Comparison of ENCODE assay signal across 1 cellular context in genomic region chr15:55498109-55498938, GRCh38.
TF ChIP-seq lines count a peak whose summit lies in the region.

No MANE protein-coding gene starts in this region.

TF ChIP-seq in H1, 55 proteins besides CTCF, POLR2A, EP300 and RAD21:
- TF ChIP-seq E2F6 (IDR thresholded peaks at IDR 0.05) (peak; percentile 73), MAX (IDR thresholded peaks at IDR 0.05) (peak; percentile 89), KDM4A (IDR thresholded peaks at IDR 0.05; ENCODE audit: low read depth, low read length, severe bottlenecking) (peak; percentile 45), HDAC2 (IDR thresholded peaks at IDR 0.05; ENCODE audit: borderline replicate concordance in 1 of 2, low read depth in 2 of 2, low read length in 2 of 2) (peak; percentile 43 to 96; a peak in 3 of 4 replicates), SAP30 (IDR thresholded peaks at IDR 0.05; ENCODE audit: insufficient read depth, insufficient replicate concordance, low read length) (peak; percentile 93), SIN3A (conservative IDR thresholded peaks at IDR 0.05 in 1 of 2, IDR thresholded peaks at IDR 0.05 in 1 of 2; ENCODE audit: low read depth in 1 of 2, low read length in 2 of 2) (peak; percentile 91 to 99; a peak in 3 of 4 replicates), TBP (IDR thresholded peaks at IDR 0.05; ENCODE audit: low read depth, low read length) (peak; percentile 41; the same call in 1 of the 2 replicates), RBBP5 (IDR thresholded peaks at IDR 0.05; ENCODE audit: borderline replicate concordance, low read depth, low read length) (0 out of 2 replicates have a peak, but pooled peaks have one; percentile 35), GABPA (IDR thresholded peaks at IDR 0.05; ENCODE audit: borderline replicate concordance, insufficient read depth, low read length) (0 out of 2 replicates have a peak, but pooled peaks have one; percentile 43), PHF8 (conservative IDR thresholded peaks at IDR 0.05; ENCODE audit: low read depth, low read length) (0 out of 2 replicates have a peak, but pooled peaks have one; percentile 22), ASH2L (IDR thresholded peaks at IDR 0.05; ENCODE audit: low read length) (peak; percentile 29), CREB1 (IDR thresholded peaks at IDR 0.05) (peak; percentile 10; the same call in 1 of the 2 replicates), TAF1 (IDR thresholded peaks at IDR 0.05; ENCODE audit: low read depth, low read length) (peak; percentile 52; the same call in 1 of the 2 replicates)
